ENCODE assay signal across 21 cellular contexts in the genomic region with DNA sequence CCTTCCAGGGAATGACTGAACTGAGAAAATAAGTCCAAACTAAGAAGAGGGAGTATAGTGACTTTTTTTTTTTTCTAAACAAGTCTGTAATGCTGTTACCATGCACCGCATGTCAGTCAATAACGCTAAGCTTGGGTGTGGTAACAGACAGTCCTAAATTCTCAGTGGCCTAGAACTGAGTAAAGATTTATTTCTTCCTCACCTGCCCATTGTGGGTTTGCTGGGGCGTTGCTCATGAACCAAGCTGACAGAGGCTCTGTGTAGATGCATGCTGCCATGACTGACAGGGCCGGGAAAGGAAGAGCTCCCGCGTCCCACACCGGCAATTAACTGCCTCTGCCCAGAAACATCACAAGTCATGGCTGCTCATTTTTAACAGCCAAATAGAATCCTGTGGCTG. TPM values are rescaled to one million over a fixed set of nuclear protein-coding genes. Genes with fewer than 3 reads are reported as not detected.
DNase-seq lines count a peak whose midpoint lies in the region; FAIRE-seq and TF ChIP-seq lines count a peak whose summit lies in the region.
"Had no signal": no experiment of that assay in that cellular context is flagged by ENCODE, and none has a peak within 500 bp of the region (broad histone marks: within the 10 kb centered on the region; RNA-seq: fewer than 3 reads in every experiment).

No MANE protein-coding gene starts in this region.

- H3K9me3 ChIP-seq in HAP-1 = no peaks in the 10 kb centered on the region
- H3K9me3 ChIP-seq: BE2C had no signal

- H3K4me3 ChIP-seq in HAP-1 = no peak overlapping the region
- H3K4me3 ChIP-seq: GM12878 had no signal

- H3K9me3 Mint-ChIP-seq in activated T-helper 1 cell treated with anti-CD3 and anti-CD28 coated beads, Interleukin-12 subunit alpha, Interleukin-12 subunit beta, Interleukin-2, Interleukin-4 antibody, amounts not matched to agents 30 ng/mL and 10 ng/mL and 1 ng/mL, durations not matched to agents 14 hours and 24 hours and 36 hours = no peaks in the 10 kb centered on the region
- H3K9me3 Mint-ChIP-seq in osteocyte (ENCODE audit: unreplicated experiment) = no peaks in the 10 kb centered on the region
- H3K9me3 Mint-ChIP-seq: CD8-positive, alpha-beta memory T cell had no signal

- H3K27ac Mint-ChIP-seq in activated T-helper 1 cell treated with anti-CD3 and anti-CD28 coated beads, Interleukin-12 subunit alpha, Interleukin-12 subunit beta, Interleukin-2, Interleukin-4 antibody, amounts not matched to agents 30 ng/mL and 10 ng/mL and 1 ng/mL, durations not matched to agents 14 hours and 24 hours and 36 hours = peak overlapping the region; percentile 40
- no peak overlapping the region for H3K27ac Mint-ChIP-seq in osteocyte (ENCODE audit: unreplicated experiment)
- H3K27ac Mint-ChIP-seq: CD4-positive, CD25-positive, alpha-beta regulatory T cell; CD8-positive, alpha-beta memory T cell had no signal

- intact Hi-C loops in activated T-helper 1 cell treated with anti-CD3 and anti-CD28 coated beads, Interleukin-12 subunit alpha, Interleukin-12 subunit beta, Interleukin-2, Interleukin-4 antibody, amounts not matched to agents 30 ng/mL and 10 ng/mL and 1 ng/mL, durations not matched to agents 14 hours and 24 hours and 36 hours (cut with micrococcal nuclease) = no loop called here

- no peak overlapping the region for H3K4me3 Mint-ChIP-seq in activated T-helper 1 cell treated with anti-CD3 and anti-CD28 coated beads, Interleukin-12 subunit alpha, Interleukin-12 subunit beta, Interleukin-2, Interleukin-4 antibody, amounts not matched to agents 30 ng/mL and 10 ng/mL and 1 ng/mL, durations not matched to agents 14 hours and 24 hours and 36 hours
- H3K4me3 Mint-ChIP-seq in osteocyte (ENCODE audit: unreplicated experiment) = no peak overlapping the region
- H3K4me3 Mint-ChIP-seq: CD4-positive, CD25-positive, alpha-beta regulatory T cell; CD8-positive, alpha-beta memory T cell had no signal

- no peaks in the 10 kb centered on the region for H3K27me3 Mint-ChIP-seq in activated T-helper 1 cell treated with anti-CD3 and anti-CD28 coated beads, Interleukin-12 subunit alpha, Interleukin-12 subunit beta, Interleukin-2, Interleukin-4 antibody, amounts not matched to agents 30 ng/mL and 10 ng/mL and 1 ng/mL, durations not matched to agents 14 hours and 24 hours and 36 hours (ENCODE audit: insufficient read depth)
- H3K27me3 Mint-ChIP-seq in osteocyte (ENCODE audit: unreplicated experiment) = no peaks in the 10 kb centered on the region
- H3K27me3 Mint-ChIP-seq: CD4-positive, CD25-positive, alpha-beta regulatory T cell had no signal

- DNase-seq in NCI-H69 (lab: John Stamatoyannopoulos, UW) = peak; percentile 1
- no peak for DNase-seq in activated T-helper 1 cell treated with anti-CD3 and anti-CD28 coated beads, Interleukin-12 subunit alpha, Interleukin-12 subunit beta, Interleukin-2, Interleukin-4 antibody, amounts not matched to agents 30 ng/mL and 10 ng/mL and 1 ng/mL, durations not matched to agents 14 hours and 24 hours and 36 hours (ENCODE audit: low spot score)
- peak; percentile 22 for DNase-seq in myocyte (ENCODE audit: low read depth)
- DNase-seq in urothelium cell line (ENCODE audit: low spot score) = no peak
- DNase-seq in HAP-1 (ENCODE audit: low spot score in 2 of 2) = no peak
- DNase-seq in RWPE1 (ENCODE audit: low spot score) = no peak
- no peak for DNase-seq in osteocyte (ENCODE audit: extremely low spot score, unreplicated experiment)
- DNase-seq: ACHN; BE2C; C1 segment of cervical spinal cord; CD4-positive, CD25-positive, alpha-beta regulatory T cell; CD8-positive, alpha-beta memory T cell; COR-L47; DMS 273 treated with DMSO at 0.1 percent for 48 hours; DMS53; DND-41; EL; HCEC 1CT had no signal

- FAIRE-seq in urothelium cell line (lab: Jason Lieb, UNC) = peak; percentile 72
- FAIRE-seq: A204.1, GM12878 had no signal

- POLR2A ChIA-PET in RWPE1 (lab: Yijun Ruan, JAX; ENCODE audit: low non-redundant PET) = no interaction called here

- H3K4me1 ChIP-seq in HAP-1 = no peaks in the 10 kb centered on the region
- H3K4me1 ChIP-seq: BE2C had no signal

- CTCF ChIA-PET in RWPE1 (lab: Yijun Ruan, JAX) = no interaction called here

- H3K36me3 Mint-ChIP-seq in activated T-helper 1 cell treated with anti-CD3 and anti-CD28 coated beads, Interleukin-12 subunit alpha, Interleukin-12 subunit beta, Interleukin-2, Interleukin-4 antibody, amounts not matched to agents 30 ng/mL and 10 ng/mL and 1 ng/mL, durations not matched to agents 14 hours and 24 hours and 36 hours (ENCODE audit: low read depth) = no peaks in the 10 kb centered on the region
- H3K36me3 Mint-ChIP-seq in osteocyte (ENCODE audit: unreplicated experiment) = no peaks in the 10 kb centered on the region
- H3K36me3 Mint-ChIP-seq: CD4-positive, CD25-positive, alpha-beta regulatory T cell; CD8-positive, alpha-beta memory T cell had no signal

- no peaks in the 10 kb centered on the region for H3K4me1 Mint-ChIP-seq in activated T-helper 1 cell treated with anti-CD3 and anti-CD28 coated beads, Interleukin-12 subunit alpha, Interleukin-12 subunit beta, Interleukin-2, Interleukin-4 antibody, amounts not matched to agents 30 ng/mL and 10 ng/mL and 1 ng/mL, durations not matched to agents 14 hours and 24 hours and 36 hours (ENCODE audit: low read depth)
- H3K4me1 Mint-ChIP-seq in osteocyte (ENCODE audit: unreplicated experiment) = no peaks in the 10 kb centered on the region
- H3K4me1 Mint-ChIP-seq: CD4-positive, CD25-positive, alpha-beta regulatory T cell; CD8-positive, alpha-beta memory T cell had no signal

- H3K27me3 ChIP-seq in HAP-1 (ENCODE audit: low read depth) = no peaks in the 10 kb centered on the region
- H3K27me3 ChIP-seq: BE2C had no signal

- TF ChIP-seq CTCF in RWPE1 (conservative IDR thresholded peaks at IDR 0.05; ENCODE audit: low read depth) = no peak
- no peak for TF ChIP-seq CTCF in osteocyte (IDR thresholded peaks at IDR 0.05)

- H3K27ac ChIP-seq in RWPE1 = no peak overlapping the region
- H3K27ac ChIP-seq: HL-60 had no signal

- no peaks in the 10 kb centered on the region for H3K36me3 ChIP-seq in HAP-1 (replicated peaks)
- H3K36me3 ChIP-seq: BE2C had no signal

- in situ Hi-C loops in HAP-1 (cut with MboI; ENCODE audit: low sequenced_read_pairs) = no loop called here

RNA-seq across cellular contexts. Expression of a gene that starts 25.5 kb away (rescaled TPM):
- not detected in 2 replicates for total RNA-seq in activated T-helper 1 cell treated with anti-CD3 and anti-CD28 coated beads, Interleukin-12 subunit alpha, Interleukin-12 subunit beta, Interleukin-2, Interleukin-4 antibody, amounts not matched to agents 30 ng/mL and 10 ng/mL and 1 ng/mL, durations not matched to agents 14 hours and 24 hours and 36 hours
- total RNA-seq in myocyte (14.8 and 26.7 TPM in 2 replicates), osteocyte (10.5 and 10.8 TPM in 2 replicates)
- polyA plus RNA-seq in myocyte (2012) = 7.8 TPM
- total RNA-seq: CD8-positive, alpha-beta memory T cell had no signal
- polyA plus RNA-seq: CD4-positive, CD25-positive, alpha-beta regulatory T cell; CD8-positive, alpha-beta memory T cell had no signal

Comparison
In these comparisons a context has a peak if more than half of its experiments do, and no peak if none do; other contexts are left out.
1. DNase-seq: peak in NCI-H69 (single experiment) and myocyte (single experiment); none in activated T-helper 1 cell treated with anti-CD3 and anti-CD28 coated beads, Interleukin-12 subunit alpha, Interleukin-12 subunit beta, Interleukin-2, Interleukin-4 antibody, amounts not matched to agents 30 ng/mL and 10 ng/mL and 1 ng/mL, durations not matched to agents 14 hours and 24 hours and 36 hours (single experiment), urothelium cell line (single experiment), HAP-1 (0 of 2), RWPE1 (single experiment) and osteocyte (single experiment).
2. RNA of a gene that starts 25.5 kb away (total RNA-seq): 14.8 to 26.7 TPM in myocyte and 10.5 to 10.8 TPM in osteocyte; not detected in activated T-helper 1 cell treated with anti-CD3 and anti-CD28 coated beads, Interleukin-12 subunit alpha, Interleukin-12 subunit beta, Interleukin-2, Interleukin-4 antibody, amounts not matched to agents 30 ng/mL and 10 ng/mL and 1 ng/mL, durations not matched to agents 14 hours and 24 hours and 36 hours; every median in the first group is over 10 times any median in the second.